7 cellular contexts compared by ENCODE assay signal in the genomic region with DNA sequence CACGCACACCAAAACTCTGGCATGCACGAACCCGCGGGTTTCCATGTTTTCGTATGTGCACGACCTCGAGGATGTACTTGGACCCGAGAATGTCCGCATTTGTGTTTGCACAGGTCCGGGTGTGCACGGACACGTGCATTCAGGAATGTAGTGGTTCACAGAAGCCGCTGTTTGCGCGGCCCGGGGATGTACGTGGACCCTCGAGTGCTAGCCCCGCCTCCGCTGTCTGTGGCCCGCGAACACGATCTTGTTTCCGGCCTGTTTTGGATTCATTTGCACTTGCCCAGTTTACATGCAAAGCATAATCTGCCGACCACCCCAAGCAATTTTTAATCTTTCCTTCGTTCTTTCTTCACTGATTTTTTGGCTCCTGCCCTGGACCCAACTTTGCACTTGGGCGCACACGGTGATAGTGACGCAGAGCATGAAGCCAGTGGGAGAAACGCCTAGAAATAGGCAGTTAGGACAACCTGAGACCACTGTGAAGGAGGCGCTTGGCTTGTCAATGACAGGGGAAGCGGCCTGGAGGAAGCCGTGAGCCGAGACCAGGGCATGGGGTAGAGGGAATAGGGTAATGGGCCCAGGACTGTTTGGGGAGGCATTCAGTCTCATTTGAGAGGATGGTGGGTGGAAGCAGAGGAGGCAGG. TPM values are rescaled to one million over a fixed set of nuclear protein-coding genes. Genes with fewer than 3 reads are reported as not detected.
DNase-seq lines count a peak whose midpoint lies in the region; ATAC-seq and TF ChIP-seq lines count a peak whose summit lies in the region.

No MANE protein-coding gene starts in this region.

- H3K36me3 Mint-ChIP-seq in activated naive CD8-positive, alpha-beta T cell treated with anti-CD3 and anti-CD28 coated beads, Interleukin-2, amount 10 ng/mL, durations not matched to agents 7 days and 5 days, result peaks cover 1% of the 10 kb centered on the region

- no peak for ATAC-seq in activated naive CD8-positive, alpha-beta T cell treated with anti-CD3 and anti-CD28 coated beads, Interleukin-2, amount 10 ng/mL, durations not matched to agents 7 days and 5 days (ENCODE audit: low read depth)
- ATAC-seq in left lung (no peak), GM19452 (IDR thresholded peaks at IDR 0.05; ENCODE audit: unreplicated experiment) (no peak)

- no peaks in the 10 kb centered on the region for H3K27me3 ChIP-seq in HL-60 (ENCODE audit: insufficient read depth, poor library complexity, severe bottlenecking)
- H3K27me3 ChIP-seq in left lung, result no peaks in the 10 kb centered on the region
- no peaks in the 10 kb centered on the region for H3K27me3 ChIP-seq in suprapubic skin

- H3K9me3 ChIP-seq in left lung, result no peaks in the 10 kb centered on the region
- H3K9me3 ChIP-seq in suprapubic skin, result no peaks in the 10 kb centered on the region

- H3K4me3 ChIP-seq in HL-60 (replicated peaks; ENCODE audit: insufficient read depth, low read length) (peak overlapping the region; percentile 15), left lung (peak overlapping the region; percentile 25 to 46), suprapubic skin (peak overlapping the region; percentile 49)

- H3K36me3 ChIP-seq in left lung, result no peaks in the 10 kb centered on the region
- no peaks in the 10 kb centered on the region for H3K36me3 ChIP-seq in suprapubic skin

- H3K4me1 ChIP-seq in left lung, result peaks cover 7 to 44% of the 10 kb centered on the region in 2 donors
- peaks cover 38% of the 10 kb centered on the region for H3K4me1 ChIP-seq in suprapubic skin

- no peak for TF ChIP-seq EP300 in suprapubic skin (IDR thresholded peaks at IDR 0.05)

- H3K27ac Mint-ChIP-seq in activated naive CD8-positive, alpha-beta T cell treated with anti-CD3 and anti-CD28 coated beads, Interleukin-2, amount 10 ng/mL, durations not matched to agents 7 days and 5 days, result peak overlapping the region; percentile 92

- intact Hi-C loops in left lung (cut with DNase I), result no loop called here

- TF ChIP-seq POLR2A in suprapubic skin (IDR thresholded peaks at IDR 0.05), result no peak

- POLR2A ChIA-PET in activated naive CD8-positive, alpha-beta T cell treated with anti-CD3 and anti-CD28 coated beads, Interleukin-2, amount 10 ng/mL, durations not matched to agents 7 days and 5 days (lab: Charles Lee), result interaction anchor here (0.7 to 4.8 kb wide), 8 partner anchors 9 to 49 kb away, joined by 3 to 47 read pairs (median 3); a partner anchor contains a TSS

- peak overlapping the region; percentile 78 for H3K4me3 Mint-ChIP-seq in activated naive CD8-positive, alpha-beta T cell treated with anti-CD3 and anti-CD28 coated beads, Interleukin-2, amount 10 ng/mL, durations not matched to agents 7 days and 5 days

- DNase-seq in HL-60 (ENCODE audit: low read depth in 1 of 2, low spot score in 1 of 2), result no peak
- DNase-seq in activated naive CD8-positive, alpha-beta T cell treated with anti-CD3 and anti-CD28 coated beads, Interleukin-2, amount 10 ng/mL, durations not matched to agents 7 days and 5 days, result no peak
- DNase-seq in left lung, result no peak
- peak in 1 of 2 donors; percentile 79 for DNase-seq in suprapubic skin (ENCODE audit: low spot score in 2 of 2)
- DNase-seq in NCI-H526 treated with DMSO at 0.1 percent for 48 hours (lab: John Stamatoyannopoulos, UW), result no peak
- DNase-seq in occipital lobe (lab: John Stamatoyannopoulos, UW), result no peak

- H3K4me1 Mint-ChIP-seq in activated naive CD8-positive, alpha-beta T cell treated with anti-CD3 and anti-CD28 coated beads, Interleukin-2, amount 10 ng/mL, durations not matched to agents 7 days and 5 days, result peaks cover 12% of the 10 kb centered on the region

- TF ChIP-seq CTCF in HL-60 (IDR thresholded peaks at IDR 0.05; ENCODE audit: insufficient read depth, low read length) (no peak), left lung (IDR thresholded peaks at IDR 0.05) (no peak), suprapubic skin (IDR thresholded peaks at IDR 0.05) (no peak)

- H3K27ac ChIP-seq in HL-60 (replicated peaks) (peak overlapping the region; percentile 83), left lung (peak overlapping the region; percentile 98), suprapubic skin (peak overlapping the region; percentile 93)

- no peaks in the 10 kb centered on the region for H3K27me3 Mint-ChIP-seq in activated naive CD8-positive, alpha-beta T cell treated with anti-CD3 and anti-CD28 coated beads, Interleukin-2, amount 10 ng/mL, durations not matched to agents 7 days and 5 days

- 94% methylated on average over 34 of the region's 34 CpGs for WGBS in suprapubic skin

- no peaks in the 10 kb centered on the region for H3K9me3 Mint-ChIP-seq in activated naive CD8-positive, alpha-beta T cell treated with anti-CD3 and anti-CD28 coated beads, Interleukin-2, amount 10 ng/mL, durations not matched to agents 7 days and 5 days

RNA-seq across cellular contexts. Expression of a gene that starts 45.4 kb away (rescaled TPM):
- 1,000 to 10,000 TPM; 1,404 to 1,416 TPM for total RNA-seq in activated naive CD8-positive, alpha-beta T cell treated with anti-CD3 and anti-CD28 coated beads, Interleukin-2, amount 10 ng/mL, durations not matched to agents 7 days and 5 days
- total RNA-seq in left lung (100 to 1,000 TPM; 677 to 980 TPM), suprapubic skin (1,000 to 10,000 TPM in 3 of 4 donors, 100 to 1,000 TPM in 1; 781 to 1,090 (median 1,063) TPM), occipital lobe (647 TPM)
